Comparison of ENCODE assay signal across 1 cellular context in the genomic region with DNA sequence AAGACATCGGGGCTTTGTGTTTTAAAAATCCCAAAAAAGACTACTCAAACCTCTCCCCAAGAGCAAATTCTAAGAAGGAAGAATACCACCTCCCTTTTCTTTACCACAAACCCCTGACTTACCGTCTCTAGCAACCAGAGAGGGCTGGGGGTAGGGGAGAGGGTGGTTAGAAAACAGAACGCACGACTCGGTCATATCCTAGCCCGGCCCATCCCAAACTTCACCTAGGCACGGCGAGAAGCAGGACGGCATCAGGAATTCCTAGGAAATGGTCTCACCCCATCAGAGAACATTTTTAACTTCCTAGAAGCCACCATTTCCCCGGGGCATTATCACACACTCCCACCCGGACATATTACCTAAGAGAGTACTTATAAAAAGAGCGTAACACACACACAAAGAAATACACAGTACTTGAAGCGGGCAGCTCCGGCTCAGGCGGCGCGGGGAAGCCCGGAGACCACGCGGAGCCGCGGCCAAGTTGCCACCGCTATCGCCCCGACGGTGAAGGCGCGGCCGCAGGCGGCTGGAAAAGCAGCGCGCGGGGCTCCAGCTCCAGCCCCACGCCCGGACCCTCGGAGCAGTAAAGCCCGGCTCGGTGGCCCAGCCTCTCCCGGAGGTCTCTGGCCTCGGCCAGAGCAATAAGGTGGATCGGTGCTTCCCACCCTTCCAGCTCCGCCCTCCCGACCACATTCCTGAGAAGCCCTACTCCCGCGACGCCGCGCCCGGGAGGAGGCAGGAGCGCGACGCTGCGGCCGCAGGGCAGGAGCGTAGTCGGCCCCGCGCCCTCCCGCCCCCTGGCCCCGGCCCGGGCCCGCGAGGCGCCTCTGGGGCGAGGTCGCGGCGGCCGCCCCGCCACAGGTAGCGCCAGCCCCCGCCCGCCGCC.
TF ChIP-seq lines count a peak whose summit lies in the region.

No MANE protein-coding gene starts in this region.

TF ChIP-seq in HepG2, 621 proteins besides CTCF, POLR2A, EP300 and RAD21 (continued from another document and continues in another):
- TF ChIP-seq, protein P1, sequence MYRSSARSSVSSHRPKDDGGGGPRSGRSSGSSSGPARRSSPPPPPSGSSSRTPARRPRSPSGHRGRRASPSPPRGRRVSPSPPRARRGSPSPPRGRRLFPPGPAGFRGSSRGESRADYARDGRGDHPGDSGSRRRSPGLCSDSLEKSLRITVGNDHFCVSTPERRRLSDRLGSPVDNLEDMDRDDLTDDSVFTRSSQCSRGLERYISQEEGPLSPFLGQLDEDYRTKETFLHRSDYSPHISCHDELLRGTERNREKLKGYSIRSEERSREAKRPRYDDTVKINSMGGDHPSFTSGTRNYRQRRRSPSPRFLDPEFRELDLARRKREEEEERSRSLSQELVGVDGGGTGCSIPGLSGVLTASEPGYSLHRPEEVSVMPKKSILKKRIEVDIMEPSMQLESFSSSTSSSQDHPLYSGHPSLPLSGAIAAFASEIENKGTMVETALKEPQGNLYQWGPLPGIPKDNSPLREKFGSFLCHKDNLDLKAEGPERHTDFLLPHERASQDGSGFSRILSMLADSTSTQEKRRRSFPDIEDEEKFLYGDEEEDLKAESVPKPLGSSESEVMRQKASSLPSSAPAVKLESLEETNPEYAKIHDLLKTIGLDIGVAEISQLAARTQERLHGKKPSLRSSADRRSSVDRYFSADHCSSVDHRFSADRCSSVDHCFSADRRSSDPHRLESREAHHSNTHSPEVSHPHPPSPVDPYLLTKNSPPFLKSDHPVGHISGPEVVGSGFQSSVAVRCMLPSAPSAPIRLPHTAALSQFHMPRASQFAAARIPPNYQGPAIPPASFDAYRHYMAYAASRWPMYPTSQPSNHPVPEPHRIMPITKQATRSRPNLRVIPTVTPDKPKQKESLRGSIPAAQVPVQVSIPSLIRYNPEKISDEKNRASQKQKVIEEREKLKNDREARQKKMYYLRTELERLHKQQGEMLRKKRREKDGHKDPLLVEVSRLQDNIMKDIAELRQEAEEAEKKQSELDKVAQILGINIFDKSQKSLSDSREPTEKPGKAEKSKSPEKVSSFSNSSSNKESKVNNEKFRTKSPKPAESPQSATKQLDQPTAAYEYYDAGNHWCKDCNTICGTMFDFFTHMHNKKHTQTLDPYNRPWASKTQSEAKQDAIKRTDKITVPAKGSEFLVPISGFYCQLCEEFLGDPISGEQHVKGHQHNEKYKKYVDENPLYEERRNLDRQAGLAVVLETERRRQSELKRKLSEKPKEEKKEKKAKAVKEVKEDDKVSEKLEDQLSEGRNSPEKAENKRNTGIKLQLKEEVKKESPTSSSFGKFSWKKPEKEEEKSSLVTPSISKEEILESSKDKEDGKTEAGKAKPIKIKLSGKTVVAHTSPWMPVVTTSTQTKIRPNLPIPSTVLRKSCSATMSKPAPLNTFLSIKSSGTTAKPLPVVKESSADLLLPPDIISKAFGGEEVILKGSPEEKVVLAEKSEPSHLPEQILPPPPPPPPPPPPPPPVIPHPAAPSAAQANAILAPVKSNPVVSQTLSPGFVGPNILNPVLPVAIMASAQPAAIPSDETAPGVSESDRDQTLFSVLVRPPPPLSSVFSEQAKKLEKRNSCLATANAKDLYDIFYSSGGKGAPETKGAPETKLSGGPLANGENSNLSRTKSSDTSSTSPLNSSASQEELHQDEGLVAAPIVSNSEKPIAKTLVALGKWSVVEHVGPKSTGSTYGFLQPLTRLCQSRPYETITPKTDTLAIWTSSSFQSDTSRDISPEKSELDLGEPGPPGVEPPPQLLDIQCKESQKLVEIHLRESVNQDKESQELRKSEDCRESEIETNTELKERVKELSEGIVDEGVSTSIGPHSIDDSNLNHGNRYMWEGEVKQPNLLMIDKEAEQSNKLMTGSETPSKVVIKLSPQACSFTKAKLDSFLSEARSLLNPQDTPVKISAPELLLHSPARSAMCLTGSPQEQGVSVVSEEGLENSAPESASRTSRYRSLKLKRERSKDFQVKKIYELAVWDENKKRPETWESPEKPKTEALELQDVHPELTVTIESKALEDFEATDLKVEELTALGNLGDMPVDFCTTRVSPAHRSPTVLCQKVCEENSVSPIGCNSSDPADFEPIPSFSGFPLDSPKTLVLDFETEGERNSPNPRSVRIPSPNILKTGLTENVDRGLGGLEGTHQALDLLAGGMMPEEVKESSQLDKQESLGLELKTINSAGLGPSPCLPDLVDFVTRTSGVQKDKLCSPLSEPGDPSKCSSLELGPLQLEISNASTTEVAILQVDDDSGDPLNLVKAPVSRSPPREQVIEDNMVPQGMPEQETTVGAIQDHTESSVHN (CRISPR knock-in tag; IDR thresholded peaks at IDR 0.05) = no peak
- TF ChIP-seq, protein P2, sequence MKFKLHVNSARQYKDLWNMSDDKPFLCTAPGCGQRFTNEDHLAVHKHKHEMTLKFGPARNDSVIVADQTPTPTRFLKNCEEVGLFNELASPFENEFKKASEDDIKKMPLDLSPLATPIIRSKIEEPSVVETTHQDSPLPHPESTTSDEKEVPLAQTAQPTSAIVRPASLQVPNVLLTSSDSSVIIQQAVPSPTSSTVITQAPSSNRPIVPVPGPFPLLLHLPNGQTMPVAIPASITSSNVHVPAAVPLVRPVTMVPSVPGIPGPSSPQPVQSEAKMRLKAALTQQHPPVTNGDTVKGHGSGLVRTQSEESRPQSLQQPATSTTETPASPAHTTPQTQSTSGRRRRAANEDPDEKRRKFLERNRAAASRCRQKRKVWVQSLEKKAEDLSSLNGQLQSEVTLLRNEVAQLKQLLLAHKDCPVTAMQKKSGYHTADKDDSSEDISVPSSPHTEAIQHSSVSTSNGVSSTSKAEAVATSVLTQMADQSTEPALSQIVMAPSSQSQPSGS (CRISPR knock-in tag; IDR thresholded peaks at IDR 0.05) = no peak
- TF ChIP-seq, protein P3, sequence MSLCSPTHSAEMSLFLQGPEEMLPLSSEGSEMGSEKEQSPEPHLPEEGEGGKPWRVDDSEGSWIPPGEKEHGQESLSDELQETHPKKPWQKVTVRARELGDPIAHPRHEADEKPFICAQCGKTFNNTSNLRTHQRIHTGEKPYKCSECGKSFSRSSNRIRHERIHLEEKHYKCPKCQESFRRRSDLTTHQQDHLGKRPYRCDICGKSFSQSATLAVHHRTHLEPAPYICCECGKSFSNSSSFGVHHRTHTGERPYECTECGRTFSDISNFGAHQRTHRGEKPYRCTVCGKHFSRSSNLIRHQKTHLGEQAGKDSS (CRISPR knock-in tag; IDR thresholded peaks at IDR 0.05; ENCODE audit: borderline replicate concordance, low read depth) = no peak
- TF ChIP-seq MED13 (CRISPR knock-in tag; IDR thresholded peaks at IDR 0.05) = no peak
- TF ChIP-seq ASH2L (IDR thresholded peaks at IDR 0.05; ENCODE audit: insufficient read length, low read depth, low read length) = peak; percentile 57
- no peak for TF ChIP-seq ZNF367 (CRISPR knock-in tag; IDR thresholded peaks at IDR 0.05; ENCODE audit: borderline replicate concordance)
- TF ChIP-seq, protein P4, sequence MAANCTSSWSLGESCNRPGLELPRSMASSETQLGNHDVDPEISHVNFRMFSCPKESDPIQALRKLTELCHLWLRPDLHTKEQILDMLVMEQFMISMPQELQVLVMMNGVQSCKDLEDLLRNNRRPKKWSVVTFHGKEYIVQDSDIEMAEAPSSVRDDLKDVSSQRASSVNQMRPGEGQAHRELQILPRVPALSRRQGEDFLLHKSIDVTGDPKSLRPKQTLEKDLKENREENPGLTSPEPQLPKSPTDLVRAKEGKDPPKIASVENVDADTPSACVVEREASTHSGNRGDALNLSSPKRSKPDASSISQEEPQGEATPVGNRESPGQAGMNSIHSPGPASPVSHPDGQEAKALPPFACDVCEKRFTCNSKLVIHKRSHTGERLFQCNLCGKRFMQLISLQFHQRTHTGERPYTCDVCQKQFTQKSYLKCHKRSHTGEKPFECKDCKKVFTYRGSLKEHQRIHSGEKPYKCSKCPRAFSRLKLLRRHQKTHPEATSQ (CRISPR knock-in tag; IDR thresholded peaks at IDR 0.05; ENCODE audit: borderline replicate concordance) = no peak
- no peak for TF ChIP-seq HNRNPUL1 (IDR thresholded peaks at IDR 0.05; ENCODE audit: low read depth, low read length)
- TF ChIP-seq, protein P5, sequence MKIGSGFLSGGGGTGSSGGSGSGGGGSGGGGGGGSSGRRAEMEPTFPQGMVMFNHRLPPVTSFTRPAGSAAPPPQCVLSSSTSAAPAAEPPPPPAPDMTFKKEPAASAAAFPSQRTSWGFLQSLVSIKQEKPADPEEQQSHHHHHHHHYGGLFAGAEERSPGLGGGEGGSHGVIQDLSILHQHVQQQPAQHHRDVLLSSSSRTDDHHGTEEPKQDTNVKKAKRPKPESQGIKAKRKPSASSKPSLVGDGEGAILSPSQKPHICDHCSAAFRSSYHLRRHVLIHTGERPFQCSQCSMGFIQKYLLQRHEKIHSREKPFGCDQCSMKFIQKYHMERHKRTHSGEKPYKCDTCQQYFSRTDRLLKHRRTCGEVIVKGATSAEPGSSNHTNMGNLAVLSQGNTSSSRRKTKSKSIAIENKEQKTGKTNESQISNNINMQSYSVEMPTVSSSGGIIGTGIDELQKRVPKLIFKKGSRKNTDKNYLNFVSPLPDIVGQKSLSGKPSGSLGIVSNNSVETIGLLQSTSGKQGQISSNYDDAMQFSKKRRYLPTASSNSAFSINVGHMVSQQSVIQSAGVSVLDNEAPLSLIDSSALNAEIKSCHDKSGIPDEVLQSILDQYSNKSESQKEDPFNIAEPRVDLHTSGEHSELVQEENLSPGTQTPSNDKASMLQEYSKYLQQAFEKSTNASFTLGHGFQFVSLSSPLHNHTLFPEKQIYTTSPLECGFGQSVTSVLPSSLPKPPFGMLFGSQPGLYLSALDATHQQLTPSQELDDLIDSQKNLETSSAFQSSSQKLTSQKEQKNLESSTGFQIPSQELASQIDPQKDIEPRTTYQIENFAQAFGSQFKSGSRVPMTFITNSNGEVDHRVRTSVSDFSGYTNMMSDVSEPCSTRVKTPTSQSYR (CRISPR knock-in tag; IDR thresholded peaks at IDR 0.05; ENCODE audit: borderline replicate concordance) = no peak
- no peak for TF ChIP-seq FOXJ3 (CRISPR knock-in tag; IDR thresholded peaks at IDR 0.05; ENCODE audit: borderline replicate concordance)
- no peak for TF ChIP-seq HNF4G (IDR thresholded peaks at IDR 0.05; ENCODE audit: borderline replicate concordance, low read depth, low read length)
- TF ChIP-seq HNF4G (CRISPR knock-in tag; IDR thresholded peaks at IDR 0.05; ENCODE audit: borderline replicate concordance, low read depth) = no peak
- 0 out of 2 replicates have a peak, but pooled peaks have one; percentile 58 for TF ChIP-seq KAT7 (CRISPR knock-in tag; IDR thresholded peaks at IDR 0.05; ENCODE audit: borderline replicate concordance)
- TF ChIP-seq, protein P6, sequence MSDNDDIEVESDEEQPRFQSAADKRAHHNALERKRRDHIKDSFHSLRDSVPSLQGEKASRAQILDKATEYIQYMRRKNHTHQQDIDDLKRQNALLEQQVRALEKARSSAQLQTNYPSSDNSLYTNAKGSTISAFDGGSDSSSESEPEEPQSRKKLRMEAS (IDR thresholded peaks at IDR 0.05) = peak; percentile 40; the same call in 1 of the 2 replicates
- no peak for TF ChIP-seq NPAS2 (CRISPR knock-in tag; IDR thresholded peaks at IDR 0.05; ENCODE audit: borderline replicate concordance)
- TF ChIP-seq ZNF546 (CRISPR knock-in tag; conservative IDR thresholded peaks at IDR 0.05) = no peak
- no peak for TF ChIP-seq RAD51 (IDR thresholded peaks at IDR 0.05; ENCODE audit: borderline replicate concordance)
- TF ChIP-seq PITX1 (CRISPR knock-in tag; IDR thresholded peaks at IDR 0.05) = no peak
- TF ChIP-seq, protein P7, sequence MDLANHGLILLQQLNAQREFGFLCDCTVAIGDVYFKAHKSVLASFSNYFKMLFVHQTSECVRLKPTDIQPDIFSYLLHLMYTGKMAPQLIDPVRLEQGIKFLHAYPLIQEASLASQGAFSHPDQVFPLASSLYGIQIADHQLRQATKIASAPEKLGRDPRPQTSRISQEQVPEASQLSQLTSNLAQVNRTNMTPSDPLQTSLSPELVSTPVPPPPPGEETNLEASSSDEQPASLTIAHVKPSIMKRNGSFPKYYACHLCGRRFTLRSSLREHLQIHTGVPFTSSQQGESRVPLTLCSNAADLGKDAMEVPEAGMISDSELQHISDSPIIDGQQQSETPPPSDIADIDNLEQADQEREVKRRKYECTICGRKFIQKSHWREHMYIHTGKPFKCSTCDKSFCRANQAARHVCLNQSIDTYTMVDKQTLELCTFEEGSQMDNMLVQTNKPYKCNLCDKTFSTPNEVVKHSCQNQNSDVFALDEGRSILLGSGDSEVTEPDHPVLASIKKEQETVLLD (CRISPR knock-in tag; IDR thresholded peaks at IDR 0.05; ENCODE audit: low read depth) = 0 out of 2 replicates have a peak, but pooled peaks have one; percentile 43
- no peak for TF ChIP-seq MEIS1 (CRISPR knock-in tag; IDR thresholded peaks at IDR 0.05; ENCODE audit: borderline replicate concordance)
- TF ChIP-seq, protein P8, sequence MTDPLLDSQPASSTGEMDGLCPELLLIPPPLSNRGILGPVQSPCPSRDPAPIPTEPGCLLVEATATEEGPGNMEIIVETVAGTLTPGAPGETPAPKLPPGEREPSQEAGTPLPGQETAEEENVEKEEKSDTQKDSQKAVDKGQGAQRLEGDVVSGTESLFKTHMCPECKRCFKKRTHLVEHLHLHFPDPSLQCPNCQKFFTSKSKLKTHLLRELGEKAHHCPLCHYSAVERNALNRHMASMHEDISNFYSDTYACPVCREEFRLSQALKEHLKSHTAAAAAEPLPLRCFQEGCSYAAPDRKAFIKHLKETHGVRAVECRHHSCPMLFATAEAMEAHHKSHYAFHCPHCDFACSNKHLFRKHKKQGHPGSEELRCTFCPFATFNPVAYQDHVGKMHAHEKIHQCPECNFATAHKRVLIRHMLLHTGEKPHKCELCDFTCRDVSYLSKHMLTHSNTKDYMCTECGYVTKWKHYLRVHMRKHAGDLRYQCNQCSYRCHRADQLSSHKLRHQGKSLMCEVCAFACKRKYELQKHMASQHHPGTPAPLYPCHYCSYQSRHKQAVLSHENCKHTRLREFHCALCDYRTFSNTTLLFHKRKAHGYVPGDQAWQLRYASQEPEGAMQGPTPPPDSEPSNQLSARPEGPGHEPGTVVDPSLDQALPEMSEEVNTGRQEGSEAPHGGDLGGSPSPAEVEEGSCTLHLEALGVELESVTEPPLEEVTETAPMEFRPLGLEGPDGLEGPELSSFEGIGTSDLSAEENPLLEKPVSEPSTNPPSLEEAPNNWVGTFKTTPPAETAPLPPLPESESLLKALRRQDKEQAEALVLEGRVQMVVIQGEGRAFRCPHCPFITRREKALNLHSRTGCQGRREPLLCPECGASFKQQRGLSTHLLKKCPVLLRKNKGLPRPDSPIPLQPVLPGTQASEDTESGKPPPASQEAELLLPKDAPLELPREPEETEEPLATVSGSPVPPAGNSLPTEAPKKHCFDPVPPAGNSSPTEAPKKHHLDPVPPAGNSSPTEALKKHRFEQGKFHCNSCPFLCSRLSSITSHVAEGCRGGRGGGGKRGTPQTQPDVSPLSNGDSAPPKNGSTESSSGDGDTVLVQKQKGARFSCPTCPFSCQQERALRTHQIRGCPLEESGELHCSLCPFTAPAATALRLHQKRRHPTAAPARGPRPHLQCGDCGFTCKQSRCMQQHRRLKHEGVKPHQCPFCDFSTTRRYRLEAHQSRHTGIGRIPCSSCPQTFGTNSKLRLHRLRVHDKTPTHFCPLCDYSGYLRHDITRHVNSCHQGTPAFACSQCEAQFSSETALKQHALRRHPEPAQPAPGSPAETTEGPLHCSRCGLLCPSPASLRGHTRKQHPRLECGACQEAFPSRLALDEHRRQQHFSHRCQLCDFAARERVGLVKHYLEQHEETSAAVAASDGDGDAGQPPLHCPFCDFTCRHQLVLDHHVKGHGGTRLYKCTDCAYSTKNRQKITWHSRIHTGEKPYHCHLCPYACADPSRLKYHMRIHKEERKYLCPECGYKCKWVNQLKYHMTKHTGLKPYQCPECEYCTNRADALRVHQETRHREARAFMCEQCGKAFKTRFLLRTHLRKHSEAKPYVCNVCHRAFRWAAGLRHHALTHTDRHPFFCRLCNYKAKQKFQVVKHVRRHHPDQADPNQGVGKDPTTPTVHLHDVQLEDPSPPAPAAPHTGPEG (CRISPR knock-in tag; IDR thresholded peaks at IDR 0.05) = peak; percentile 78; the same call in 1 of the 2 replicates
- TF ChIP-seq ZNF205 (CRISPR knock-in tag; IDR thresholded peaks at IDR 0.05) = 0 out of 2 replicates have a peak, but pooled peaks have one; percentile 30
